1 cellular context compared by ENCODE assay signal in genomic region chr17:16589097-16589969, GRCh38.
TF ChIP-seq lines count a peak whose summit lies in the region.

No MANE protein-coding gene starts in this region.

TF ChIP-seq in HEK293, 187 proteins besides CTCF, POLR2A, EP300 and RAD21 (continued from another document and continues in another):
- TF ChIP-seq ZNF518A (tag by site-specific recombination; conservative IDR thresholded peaks at IDR 0.05; ENCODE audit: low read depth) (0 out of 2 replicates have a peak, but pooled peaks have one; percentile 29), ZNF560 (tag by site-specific recombination; IDR thresholded peaks at IDR 0.05; ENCODE audit: borderline replicate concordance) (no peak), ZNF140 (tag by site-specific recombination; IDR thresholded peaks at IDR 0.05) (no peak), ZBTB26 (tag by site-specific recombination; optimal IDR thresholded peaks at IDR 0.05) (peak; percentile 35), ZNF169 (tag by site-specific recombination; IDR thresholded peaks at IDR 0.05) (no peak), ZIC2 (tag by site-specific recombination; IDR thresholded peaks at IDR 0.05) (peak; percentile 8; the same call in 1 of the 2 replicates), ZNF777 (tag by site-specific recombination; IDR thresholded peaks at IDR 0.05; ENCODE audit: borderline replicate concordance) (peak; percentile 67), ZNF488 (tag by site-specific recombination; IDR thresholded peaks at IDR 0.05) (no peak), ZNF335 (tag by site-specific recombination; conservative IDR thresholded peaks at IDR 0.05) (peak; percentile 96), ZNF561 (tag by site-specific recombination; IDR thresholded peaks at IDR 0.05; ENCODE audit: borderline replicate concordance) (peak; percentile 65; the same call in 1 of the 2 replicates), ZBTB17 (tag by site-specific recombination; IDR thresholded peaks at IDR 0.05) (peak; percentile 39; the same call in 1 of the 2 replicates), ZNF623 (tag by site-specific recombination; IDR thresholded peaks at IDR 0.05) (no peak), ZNF654 (tag by site-specific recombination; IDR thresholded peaks at IDR 0.05; ENCODE audit: low read depth) (peak; percentile 54), GLIS1 (tag by site-specific recombination; IDR thresholded peaks at IDR 0.05) (peak; percentile 6; the same call in 1 of the 2 replicates), ZNF670 (tag by site-specific recombination; IDR thresholded peaks at IDR 0.05; ENCODE audit: low read depth) (no peak), GLI4 (tag by site-specific recombination; IDR thresholded peaks at IDR 0.05) (no peak), ZNF600 (tag by site-specific recombination; IDR thresholded peaks at IDR 0.05) (peak; percentile 71), ZNF398 (tag by site-specific recombination; IDR thresholded peaks at IDR 0.05) (no peak), ZXDB (tag by site-specific recombination; IDR thresholded peaks at IDR 0.05) (no peak), ZBTB48 (tag by site-specific recombination; IDR thresholded peaks at IDR 0.05) (peak; percentile 74), REST (tag by site-specific recombination; IDR thresholded peaks at IDR 0.05) (peak; percentile 37; the same call in 1 of the 2 replicates), PATZ1 (tag by site-specific recombination; IDR thresholded peaks at IDR 0.05) (0 out of 2 replicates have a peak, but pooled peaks have one; percentile 37), ZNF274 (IDR thresholded peaks at IDR 0.05; ENCODE audit: low read length) (no peak), ZNF274 (tag by site-specific recombination; IDR thresholded peaks at IDR 0.05; ENCODE audit: borderline replicate concordance) (no peak), IKZF3 (tag by site-specific recombination; IDR thresholded peaks at IDR 0.05) (no peak), ZNF394 (tag by site-specific recombination; IDR thresholded peaks at IDR 0.05; ENCODE audit: borderline replicate concordance) (no peak), ZNF548 (tag by site-specific recombination; IDR thresholded peaks at IDR 0.05) (no peak), ZFHX2 (tag by site-specific recombination; conservative IDR thresholded peaks at IDR 0.05) (no peak), ZNF2 (tag by site-specific recombination; IDR thresholded peaks at IDR 0.05) (no peak; the same call in 1 of the 2 replicates), ZNF112 (tag by site-specific recombination; IDR thresholded peaks at IDR 0.05) (no peak), ZNF658 (tag by site-specific recombination; IDR thresholded peaks at IDR 0.05) (no peak), ZNF26 (tag by site-specific recombination; IDR thresholded peaks at IDR 0.05) (no peak), GLIS2 (tag by site-specific recombination; IDR thresholded peaks at IDR 0.05) (0 out of 2 replicates have a peak, but pooled peaks have one; percentile 10), ZBTB7A (tag by site-specific recombination; IDR thresholded peaks at IDR 0.05; ENCODE audit: low read depth) (no peak), ZNF280D (tag by site-specific recombination; IDR thresholded peaks at IDR 0.05) (0 out of 2 replicates have a peak, but pooled peaks have one; percentile 17), ZNF202 (tag by site-specific recombination; IDR thresholded peaks at IDR 0.05; ENCODE audit: borderline replicate concordance) (peak; percentile 63; the same call in 1 of the 2 replicates), ZNF692 (tag by site-specific recombination; IDR thresholded peaks at IDR 0.05) (0 out of 2 replicates have a peak, but pooled peaks have one; percentile 15), ZNF423 (tag by site-specific recombination; IDR thresholded peaks at IDR 0.05) (0 out of 2 replicates have a peak, but pooled peaks have one; percentile 23)
